1 cellular context compared by ENCODE assay signal in genomic region chr2:10919776-10920606, GRCh38.
TF ChIP-seq lines count a peak whose summit lies in the region.

No MANE protein-coding gene starts in this region.

TF ChIP-seq in H1, 55 proteins besides CTCF, POLR2A, EP300 and RAD21:
- TF ChIP-seq USF2 (IDR thresholded peaks at IDR 0.05; ENCODE audit: low read length), result peak; percentile 63
- TF ChIP-seq, protein P1, sequence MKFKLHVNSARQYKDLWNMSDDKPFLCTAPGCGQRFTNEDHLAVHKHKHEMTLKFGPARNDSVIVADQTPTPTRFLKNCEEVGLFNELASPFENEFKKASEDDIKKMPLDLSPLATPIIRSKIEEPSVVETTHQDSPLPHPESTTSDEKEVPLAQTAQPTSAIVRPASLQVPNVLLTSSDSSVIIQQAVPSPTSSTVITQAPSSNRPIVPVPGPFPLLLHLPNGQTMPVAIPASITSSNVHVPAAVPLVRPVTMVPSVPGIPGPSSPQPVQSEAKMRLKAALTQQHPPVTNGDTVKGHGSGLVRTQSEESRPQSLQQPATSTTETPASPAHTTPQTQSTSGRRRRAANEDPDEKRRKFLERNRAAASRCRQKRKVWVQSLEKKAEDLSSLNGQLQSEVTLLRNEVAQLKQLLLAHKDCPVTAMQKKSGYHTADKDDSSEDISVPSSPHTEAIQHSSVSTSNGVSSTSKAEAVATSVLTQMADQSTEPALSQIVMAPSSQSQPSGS (IDR thresholded peaks at IDR 0.05; ENCODE audit: low read length), result no peak
- peak; percentile 48; the same call in 1 of the 2 replicates for TF ChIP-seq E2F6 (IDR thresholded peaks at IDR 0.05)
- peak; percentile 97 for TF ChIP-seq TCF12 (IDR thresholded peaks at IDR 0.05; ENCODE audit: low read depth, low read length)
